24 cellular contexts compared by ENCODE assay signal in the genomic region with DNA sequence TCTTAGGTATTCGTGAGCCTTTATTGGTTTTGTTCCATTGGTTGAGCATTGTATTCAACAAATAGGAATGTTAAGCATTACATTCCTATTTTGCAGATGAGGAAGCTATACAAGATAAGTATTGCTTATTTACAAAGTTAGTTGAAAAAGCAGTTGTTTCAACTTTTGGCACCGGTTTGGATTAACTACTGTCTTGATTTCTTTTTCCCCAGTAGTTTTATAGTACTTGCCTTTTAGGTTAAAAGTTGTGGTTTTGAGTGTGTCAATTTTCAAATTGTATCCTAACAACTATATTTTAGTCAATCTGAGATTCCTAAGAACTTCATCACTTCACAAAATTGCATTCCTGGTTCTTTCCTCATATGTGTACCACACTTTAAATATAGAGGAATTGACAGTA.
"Had no signal": no experiment of that assay in that cellular context is flagged by ENCODE, and none has a peak within 500 bp of the region (broad histone marks: within the 10 kb centered on the region; RNA-seq: fewer than 3 reads in every experiment).

No MANE protein-coding gene starts in this region.

- FAIRE-seq: urothelium cell line had no signal

- H3K4me1 ChIP-seq: body of pancreas, colonic mucosa, esophagus squamous epithelium had no signal

- H3K27me3 ChIP-seq: body of pancreas, colonic mucosa, esophagus squamous epithelium had no signal

- H3K27ac ChIP-seq: body of pancreas, colonic mucosa, epithelial cell of prostate, esophagus squamous epithelium, neutrophil, thoracic aorta, WERI-Rb-1 had no signal

- H3K4me3 ChIP-seq: body of pancreas, colonic mucosa, esophagus squamous epithelium, thoracic aorta had no signal

- H3K9me3 ChIP-seq: body of pancreas, colonic mucosa, esophagus squamous epithelium, neutrophil, thoracic aorta had no signal

- H3K36me3 ChIP-seq: colonic mucosa, esophagus squamous epithelium, neutrophil, thoracic aorta, WERI-Rb-1 had no signal

- DNase-seq: activated CD4-positive, alpha-beta T cell treated with anti-CD3 and anti-CD28 coated beads for 48 hours; activated CD8-positive, alpha-beta T cell treated with anti-CD3 and anti-CD28 coated beads for 36 hours; activated naive CD8-positive, alpha-beta T cell treated with anti-CD3 and anti-CD28 coated beads, Interleukin-2, amount 50 U/mL, for 24 hours; activated T-cell treated with anti-CD3 and anti-CD28 coated beads, Interleukin-2, amount 50 U/mL, for 48 hours; body of pancreas; cerebellar nuclear complex; colonic mucosa; effector CD8-positive, alpha-beta T cell; esophagus squamous epithelium; head of caudate nucleus; hippocampal formation; immature natural killer cell; left cardiac atrium; left ventricle myocardium superior; nephron progenitor cell; retina; small intestine; stimulated activated CD4-positive, alpha-beta T cell treated with anti-CD3 and anti-CD28 coated beads, Interleukin-4, amount 100 ng/mL, for 24 hours; T-helper 9 cell; WERI-Rb-1 had no signal
